Comparison of ENCODE assay signal across 14 cellular contexts in genomic region chr1:163427336-163427735, GRCh38.
A peak's percentile ranks its signal among the peaks of the same experiment; 100 is the strongest.
DNase-seq lines count a peak whose midpoint lies in the region; FAIRE-seq and TF ChIP-seq lines count a peak whose summit lies in the region.
"Had no signal": no experiment of that assay in that cellular context is flagged by ENCODE, and none has a peak within 500 bp of the region (broad histone marks: within the 10 kb centered on the region; RNA-seq: fewer than 3 reads in every experiment).

No MANE protein-coding gene starts in this region.

- no peak overlapping the region for H2BK20ac ChIP-seq in H1 (ENCODE audit: low read length)

- no peak overlapping the region for H3K18ac ChIP-seq in H1 (ENCODE audit: extremely low read depth, low read length)
- no peak overlapping the region for H3K18ac ChIP-seq in mesendoderm (ENCODE audit: low read length)

- peak overlapping the region in 1 of 4 experiments; percentile 16; a peak in 1 of 8 replicates for H3K4me3 ChIP-seq in H1 (ENCODE audit: extremely low read depth in 1 of 4, insufficient read depth in 2 of 4, low read depth in 3 of 4, low read length in 4 of 4)
- H3K4me3 ChIP-seq in mesendoderm (ENCODE audit: low read length) = no peak overlapping the region
- no peak overlapping the region for H3K4me3 ChIP-seq in stomach
- H3K4me3 ChIP-seq: GM12878, HAP-1 had no signal

- FAIRE-seq in H1 (lab: Jason Lieb, UNC) = no peak
- FAIRE-seq: GM12878, GM18507 had no signal

- POLR2A ChIA-PET in H1 (lab: Charles Lee; ENCODE audit: partially characterized antibody) = no interaction called here

- no peaks in the 10 kb centered on the region for H4K20me1 ChIP-seq in H1 (replicated peaks in 1 of 2; ENCODE audit: control insufficient read depth in 1 of 2, insufficient read depth in 2 of 2, low read length in 2 of 2)

- peak in 2 of 3 experiments; percentile 57 to 60 for DNase-seq in NCI-H1417 (lab: John Stamatoyannopoulos, UW)
- no peak for DNase-seq in NCI-H1417 treated with DMSO at 0.1 percent for 48 hours (lab: John Stamatoyannopoulos, UW)
- no peak for DNase-seq in H1 (ENCODE audit: low read depth in 1 of 2, low spot score in 2 of 2)
- peak; percentile 66 for DNase-seq in mesendoderm
- no peak for DNase-seq in NCI-H1105 (lab: John Stamatoyannopoulos, UW)
- no peak for DNase-seq in CD1c-positive myeloid dendritic cell (ENCODE audit: extremely low spot score)
- no peak for DNase-seq in stomach
- DNase-seq: Calu3, DMS 273 treated with DMSO at 0.1 percent for 48 hours, GOT3 had no signal

- no peak overlapping the region for H3K9ac ChIP-seq in H1 (replicated peaks in 1 of 4; ENCODE audit: extremely low read depth in 1 of 4, low read depth in 3 of 4, low read length in 3 of 4)
- no peak overlapping the region for H3K9ac ChIP-seq in mesendoderm (ENCODE audit: low read length)

- H3K27me3 ChIP-seq in H1 (replicated peaks in 1 of 4; ENCODE audit: control insufficient read depth in 3 of 4, extremely low read depth in 1 of 4, insufficient read depth in 3 of 4, low read length in 3 of 4) (peaks cover 0 to 1% (median 0%) of the 10 kb centered on the region in 4 experiments; a peak in 1 of 7 replicates), mesendoderm (ENCODE audit: insufficient read depth, low read length, poor library complexity) (no peaks in the 10 kb centered on the region), stomach (no peaks in the 10 kb centered on the region)

- TF ChIP-seq CTCF in H1 (IDR thresholded peaks at IDR 0.05; ENCODE audit: control extremely low read depth in 1 of 3, insufficient read depth in 1 of 3, low read depth in 1 of 3, low read length in 3 of 3) (no peak), stomach (IDR thresholded peaks at IDR 0.05) (no peak)

- H4K5ac ChIP-seq in H1 (ENCODE audit: insufficient read length, low read depth, low read length) (no peak overlapping the region), mesendoderm (ENCODE audit: low read length) (no peak overlapping the region)

- no peak overlapping the region for H2BK15ac ChIP-seq in H1 (ENCODE audit: low read length)
- no peak overlapping the region for H2BK15ac ChIP-seq in mesendoderm (replicated peaks; ENCODE audit: low read depth)

- no peak overlapping the region for H2BK120ac ChIP-seq in H1 (replicated peaks; ENCODE audit: low read depth, low read length)
- no peak overlapping the region for H2BK120ac ChIP-seq in mesendoderm (ENCODE audit: low read depth, low read length)

- TF ChIP-seq EP300 in H1 (IDR thresholded peaks at IDR 0.05; ENCODE audit: borderline replicate concordance in 1 of 2, low read depth in 2 of 2, low read length in 2 of 2) = no peak
- no peak for TF ChIP-seq EP300 in stomach (IDR thresholded peaks at IDR 0.05)

- intact Hi-C loops in stomach (cut with DNase I; ENCODE audit: low total_unique reads) = no loop called here

- H2AFZ ChIP-seq in H1 (ENCODE audit: low read length) = no peak overlapping the region

- no peaks in the 10 kb centered on the region for H3K79me1 ChIP-seq in H1 (ENCODE audit: low read depth, low read length)
- no peaks in the 10 kb centered on the region for H3K79me1 ChIP-seq in mesendoderm (ENCODE audit: low read length)

- H2AK5ac ChIP-seq in H1 (ENCODE audit: low read depth, low read length) = no peak overlapping the region
- H2AK5ac ChIP-seq in mesendoderm (ENCODE audit: low read length) = no peak overlapping the region

- H2BK12ac ChIP-seq in H1 (ENCODE audit: low read depth, low read length) = no peak overlapping the region

- no peak overlapping the region for H4K91ac ChIP-seq in H1 (replicated peaks; ENCODE audit: insufficient read length, low read length)

- no peak overlapping the region for H3K27ac ChIP-seq in H1 (ENCODE audit: low read depth, low read length)
- no peak overlapping the region for H3K27ac ChIP-seq in mesendoderm (ENCODE audit: low read depth, low read length)
- H3K27ac ChIP-seq in stomach = no peak overlapping the region
- H3K27ac ChIP-seq: 22Rv1 had no signal

- no peak overlapping the region for H4K8ac ChIP-seq in H1 (ENCODE audit: extremely low read depth, insufficient read depth, low read length)
- H4K8ac ChIP-seq in mesendoderm (ENCODE audit: low read depth, low read length) = no peak overlapping the region

- H3K23me2 ChIP-seq in H1 (ENCODE audit: low read depth, low read length) = no peaks in the 10 kb centered on the region

- H3K4ac ChIP-seq in H1 (replicated peaks; ENCODE audit: insufficient read length, low read depth, low read length) (no peak overlapping the region), mesendoderm (ENCODE audit: low read depth, low read length) (no peak overlapping the region)

- H3K23ac ChIP-seq in H1 (ENCODE audit: insufficient read length) = no peak overlapping the region
- H3K23ac ChIP-seq in mesendoderm (ENCODE audit: low read length) = no peak overlapping the region

- H3K36me3 ChIP-seq in H1 (ENCODE audit: control insufficient read depth in 2 of 4, insufficient read depth in 4 of 4, low read length in 3 of 4) (no peaks in the 10 kb centered on the region), mesendoderm (ENCODE audit: control insufficient read depth, insufficient read depth, low read length) (no peaks in the 10 kb centered on the region), stomach (no peaks in the 10 kb centered on the region)
- H3K36me3 ChIP-seq: HAP-1 had no signal

- CTCF ChIA-PET in H1 (lab: Charles Lee; ENCODE audit: partially characterized antibody) = interaction anchor here (0.5 kb wide), 1 partner anchor 113 kb away, joined by 3 read pairs; no protein-coding TSS in a partner anchor

- H3K56ac ChIP-seq in H1 (replicated peaks; ENCODE audit: insufficient read length, low read depth, low read length) (no peak overlapping the region), mesendoderm (ENCODE audit: low read length) (no peak overlapping the region)

- peaks cover 0 to 2% of the 10 kb centered on the region in 2 experiments; a peak in 1 of 4 replicates for H3K9me3 ChIP-seq in H1 (ENCODE audit: insufficient read depth in 2 of 2, low read depth in 1 of 2, low read length in 1 of 2)
- peaks cover 0 to 10% (median 0%) of the 10 kb centered on the region in 4 donors for H3K9me3 ChIP-seq in stomach
- H3K9me3 ChIP-seq: HAP-1 had no signal

- TF ChIP-seq POLR2A in H1 (IDR thresholded peaks at IDR 0.05; ENCODE audit: control extremely low read depth in 1 of 2, low read depth in 2 of 2, low read length in 2 of 2) (no peak), stomach (IDR thresholded peaks at IDR 0.05) (no peak)

- H3K79me2 ChIP-seq in H1 (ENCODE audit: control insufficient read depth in 1 of 2, insufficient read depth in 2 of 2, low read length in 2 of 2) = no peaks in the 10 kb centered on the region
- H3K79me2 ChIP-seq in mesendoderm (ENCODE audit: control insufficient read depth, insufficient read depth, low read length) = no peaks in the 10 kb centered on the region

- H3K4me2 ChIP-seq in H1 (ENCODE audit: insufficient read depth in 1 of 2, low read depth in 2 of 2, low read length in 2 of 2) (peak overlapping the region; percentile 19 to 29; a peak in 3 of 4 replicates), mesendoderm (ENCODE audit: low read length) (no peak overlapping the region)

- no peak overlapping the region for H2BK5ac ChIP-seq in H1 (ENCODE audit: low read depth, low read length)
- H2BK5ac ChIP-seq in mesendoderm (ENCODE audit: low read length) = no peak overlapping the region

- H3K14ac ChIP-seq in H1 (ENCODE audit: insufficient read length) = no peak overlapping the region

- TF ChIP-seq RAD21 in H1 (IDR thresholded peaks at IDR 0.05 in 1 of 2, conservative IDR thresholded peaks at IDR 0.05 in 1 of 2; ENCODE audit: low read depth in 2 of 2, low read length in 2 of 2) = no peak

- WGBS in H1 (ENCODE audit: extremely low coverage in 1 of 2, insufficient coverage in 1 of 2, insufficient read length in 1 of 2, insufficient replicate concordance in 2 of 2, low coverage in 1 of 2, low lambda C conversion rate in 2 of 2, missing lambda C conversion rate in 1 of 2), 2 experiments = 56% methylated on average over 2 of the region's 2 CpGs; no CpG with 5 or more reads in 1 of the 2 experiments
- WGBS in mesendoderm (ENCODE audit: extremely low coverage, insufficient coverage, low lambda C conversion rate) = no CpG with 5 or more reads among the region's 2 CpGs
- 14 to 31% (median 21%) methylated on average over 2 of the region's 2 CpGs for WGBS in stomach, 5 donors

- H3K4me1 ChIP-seq in H1 (replicated peaks in 1 of 4; ENCODE audit: control insufficient read depth in 3 of 4, insufficient read depth in 4 of 4, low read length in 3 of 4) = peaks cover 0 to 11% (median 4%) of the 10 kb centered on the region in 4 experiments; a peak in 3 of 7 replicates
- peaks cover 6% of the 10 kb centered on the region for H3K4me1 ChIP-seq in mesendoderm (ENCODE audit: control insufficient read depth, low read depth, low read length)
- peaks cover 0 to 5% (median 0%) of the 10 kb centered on the region in 4 donors for H3K4me1 ChIP-seq in stomach

TF ChIP-seq in H1, 55 proteins besides CTCF, POLR2A, EP300 and RAD21:
- TF ChIP-seq CEBPB (IDR thresholded peaks at IDR 0.05; ENCODE audit: low read depth, low read length) = no peak
- TF ChIP-seq POU5F1 (IDR thresholded peaks at IDR 0.05; ENCODE audit: low read depth, low read length) = no peak
- no peak for TF ChIP-seq PHF8 (conservative IDR thresholded peaks at IDR 0.05; ENCODE audit: low read depth, low read length)
- TF ChIP-seq YY1 (IDR thresholded peaks at IDR 0.05; ENCODE audit: low read depth, low read length) = no peak
- no peak for TF ChIP-seq SP4 (IDR thresholded peaks at IDR 0.05; ENCODE audit: low read length)
- no peak for TF ChIP-seq SIN3A (conservative IDR thresholded peaks at IDR 0.05 in 1 of 2, IDR thresholded peaks at IDR 0.05 in 1 of 2; ENCODE audit: low read depth in 1 of 2, low read length in 2 of 2)
- TF ChIP-seq BACH1 (IDR thresholded peaks at IDR 0.05; ENCODE audit: low read length) = no peak
- TF ChIP-seq SIRT6 (IDR thresholded peaks at IDR 0.05; ENCODE audit: low read length) = no peak
- no peak for TF ChIP-seq CHD2 (IDR thresholded peaks at IDR 0.05; ENCODE audit: low read length)

Comparison
In these comparisons a context has a peak if more than half of its experiments do, and no peak if none do; other contexts are left out.
1. DNase-seq: peak in NCI-H1417 (2 of 3) and mesendoderm (single experiment); none in NCI-H1417 treated with DMSO at 0.1 percent for 48 hours (single experiment), H1 (0 of 2), NCI-H1105 (single experiment), CD1c-positive myeloid dendritic cell (single experiment) and stomach (single experiment).